In the genomic region with DNA sequence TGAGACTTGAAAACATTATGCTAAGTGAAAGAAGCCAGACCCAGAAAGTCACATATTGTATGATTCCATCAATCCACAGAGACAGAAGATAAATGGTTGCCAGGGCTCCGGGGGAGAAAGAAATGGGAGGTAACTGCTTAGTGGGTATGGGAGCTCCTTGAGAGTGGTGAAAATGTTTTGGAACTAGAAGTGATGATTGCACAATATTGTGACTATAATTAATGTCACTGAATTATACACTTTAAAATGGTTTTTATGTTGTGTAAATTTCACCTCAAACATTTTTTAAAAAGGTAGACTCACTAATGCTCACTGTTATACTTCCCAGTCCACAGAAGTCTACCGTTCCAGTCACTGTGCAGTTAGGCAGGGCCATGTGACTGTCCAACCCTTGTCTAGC, we compare ENCODE assay signal across 8 cellular contexts. TPM values are rescaled to one million over a fixed set of nuclear protein-coding genes. Genes with fewer than 3 reads are reported as not detected.
"Had no signal": no experiment of that assay in that cellular context is flagged by ENCODE, and none has a peak within 500 bp of the region (broad histone marks: within the 10 kb centered on the region; RNA-seq: fewer than 3 reads in every experiment).

No MANE protein-coding gene starts in this region.

- FAIRE-seq: G401.6, GM12878, GM12892, GM18507, GM19239 had no signal

- ATAC-seq: GM12878 had no signal

- H3K4me3 ChIP-seq: GM12878 had no signal

- DNase-seq: GDM1, GF-D8 had no signal

RNA-seq across cellular contexts. Expression of a gene that starts 54.0 kb away (rescaled TPM):
- total RNA-seq: G401, GM12878 had no signal
